In the genomic region with DNA sequence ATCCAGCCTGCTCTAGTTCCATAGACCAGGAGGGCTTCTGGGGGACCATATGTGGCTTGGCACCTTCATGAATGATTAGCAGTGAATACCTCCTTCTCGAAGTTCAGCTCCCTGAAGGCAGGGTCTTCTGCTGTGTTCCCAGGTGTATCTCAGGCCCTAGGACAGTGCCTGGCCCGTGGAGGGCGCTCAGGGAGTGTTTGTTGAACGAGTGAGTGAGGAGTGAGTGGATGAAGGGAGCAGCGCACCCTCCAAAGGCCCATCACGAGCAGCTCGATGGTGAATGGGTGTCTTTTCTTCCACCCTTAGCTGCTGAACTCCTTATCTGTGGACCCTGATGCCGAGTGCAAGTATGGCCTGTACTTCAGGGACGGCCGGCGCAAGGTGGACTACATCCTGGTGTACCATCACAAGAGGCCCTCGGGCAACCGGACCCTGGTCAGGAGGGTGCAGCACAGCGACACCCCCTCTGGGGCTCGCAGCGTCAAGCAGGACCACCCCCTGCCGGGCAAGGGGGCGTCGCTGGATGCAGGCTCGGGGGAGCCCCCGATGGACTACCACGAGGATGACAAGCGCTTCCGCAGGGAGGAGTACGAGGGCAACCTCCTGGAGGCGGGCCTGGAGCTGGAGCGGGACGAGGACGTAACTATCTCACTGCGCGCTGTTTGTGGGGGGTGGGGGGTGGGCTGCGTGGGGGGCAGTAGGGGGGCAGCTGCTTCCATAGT, we compare ENCODE assay signal across 1 cellular context.
TF ChIP-seq lines count a peak whose summit lies in the region.

No MANE protein-coding gene starts in this region.

TF ChIP-seq in Ishikawa, 13 proteins besides CTCF, POLR2A, EP300 and RAD21:
- TF ChIP-seq TEAD4 (IDR thresholded peaks at IDR 0.05) = no peak
- TF ChIP-seq NFIC (IDR thresholded peaks at IDR 0.05) = no peak
- TF ChIP-seq, protein P1, sequence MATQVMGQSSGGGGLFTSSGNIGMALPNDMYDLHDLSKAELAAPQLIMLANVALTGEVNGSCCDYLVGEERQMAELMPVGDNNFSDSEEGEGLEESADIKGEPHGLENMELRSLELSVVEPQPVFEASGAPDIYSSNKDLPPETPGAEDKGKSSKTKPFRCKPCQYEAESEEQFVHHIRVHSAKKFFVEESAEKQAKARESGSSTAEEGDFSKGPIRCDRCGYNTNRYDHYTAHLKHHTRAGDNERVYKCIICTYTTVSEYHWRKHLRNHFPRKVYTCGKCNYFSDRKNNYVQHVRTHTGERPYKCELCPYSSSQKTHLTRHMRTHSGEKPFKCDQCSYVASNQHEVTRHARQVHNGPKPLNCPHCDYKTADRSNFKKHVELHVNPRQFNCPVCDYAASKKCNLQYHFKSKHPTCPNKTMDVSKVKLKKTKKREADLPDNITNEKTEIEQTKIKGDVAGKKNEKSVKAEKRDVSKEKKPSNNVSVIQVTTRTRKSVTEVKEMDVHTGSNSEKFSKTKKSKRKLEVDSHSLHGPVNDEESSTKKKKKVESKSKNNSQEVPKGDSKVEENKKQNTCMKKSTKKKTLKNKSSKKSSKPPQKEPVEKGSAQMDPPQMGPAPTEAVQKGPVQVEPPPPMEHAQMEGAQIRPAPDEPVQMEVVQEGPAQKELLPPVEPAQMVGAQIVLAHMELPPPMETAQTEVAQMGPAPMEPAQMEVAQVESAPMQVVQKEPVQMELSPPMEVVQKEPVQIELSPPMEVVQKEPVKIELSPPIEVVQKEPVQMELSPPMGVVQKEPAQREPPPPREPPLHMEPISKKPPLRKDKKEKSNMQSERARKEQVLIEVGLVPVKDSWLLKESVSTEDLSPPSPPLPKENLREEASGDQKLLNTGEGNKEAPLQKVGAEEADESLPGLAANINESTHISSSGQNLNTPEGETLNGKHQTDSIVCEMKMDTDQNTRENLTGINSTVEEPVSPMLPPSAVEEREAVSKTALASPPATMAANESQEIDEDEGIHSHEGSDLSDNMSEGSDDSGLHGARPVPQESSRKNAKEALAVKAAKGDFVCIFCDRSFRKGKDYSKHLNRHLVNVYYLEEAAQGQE (IDR thresholded peaks at IDR 0.05; ENCODE audit: low read depth) = no peak
- no peak for TF ChIP-seq YY1 (IDR thresholded peaks at IDR 0.05; ENCODE audit: low read depth)
- no peak for TF ChIP-seq CREB1 (IDR thresholded peaks at IDR 0.05; ENCODE audit: low read depth)
- TF ChIP-seq FOXM1 (IDR thresholded peaks at IDR 0.05; ENCODE audit: borderline replicate concordance, low read depth) = no peak
- no peak for TF ChIP-seq TAF1 (IDR thresholded peaks at IDR 0.05; ENCODE audit: low read depth)
- TF ChIP-seq EGR1 (IDR thresholded peaks at IDR 0.05) = no peak
- TF ChIP-seq, protein P2, sequence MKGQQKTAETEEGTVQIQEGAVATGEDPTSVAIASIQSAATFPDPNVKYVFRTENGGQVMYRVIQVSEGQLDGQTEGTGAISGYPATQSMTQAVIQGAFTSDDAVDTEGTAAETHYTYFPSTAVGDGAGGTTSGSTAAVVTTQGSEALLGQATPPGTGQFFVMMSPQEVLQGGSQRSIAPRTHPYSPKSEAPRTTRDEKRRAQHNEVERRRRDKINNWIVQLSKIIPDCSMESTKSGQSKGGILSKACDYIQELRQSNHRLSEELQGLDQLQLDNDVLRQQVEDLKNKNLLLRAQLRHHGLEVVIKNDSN (IDR thresholded peaks at IDR 0.05) = no peak
TF ChIP-seq in Ishikawa: peak in this region for 0.
